Comparison of ENCODE assay signal across 1 cellular context in genomic region chr1:187680823-187681222, GRCh38.
TF ChIP-seq lines count a peak whose summit lies in the region.

No MANE protein-coding gene starts in this region.

TF ChIP-seq in IMR-90, 13 proteins besides CTCF, POLR2A, EP300 and RAD21:
- TF ChIP-seq SMC3 (IDR thresholded peaks at IDR 0.05; ENCODE audit: low read depth, low read length) (no peak), FOS (IDR thresholded peaks at IDR 0.05; ENCODE audit: low read depth, low read length) (peak; percentile 10; the same call in 1 of the 2 replicates), BHLHE40 (IDR thresholded peaks at IDR 0.05; ENCODE audit: low read depth, low read length) (peak; percentile 65; the same call in 1 of the 2 replicates), USF2 (IDR thresholded peaks at IDR 0.05; ENCODE audit: low read depth, low read length) (no peak), NFE2L2 (IDR thresholded peaks at IDR 0.05; ENCODE audit: low read depth, low read length) (no peak)
